ENCODE assay signal across 7 cellular contexts in genomic region chr3:152202976-152203626, GRCh38.
DNase-seq lines count a peak whose midpoint lies in the region; ATAC-seq lines count a peak whose summit lies in the region.

No MANE protein-coding gene starts in this region.

- peak overlapping the region; percentile 99 for H3K27ac Mint-ChIP-seq in central memory CD8-positive, alpha-beta T cell (ENCODE audit: low read depth)

- intact Hi-C loops in sciatic nerve (cut with DNase I), result no loop called here

- H3K27me3 Mint-ChIP-seq in central memory CD8-positive, alpha-beta T cell, result no peaks in the 10 kb centered on the region

- peak; percentile 25 for ATAC-seq in GM19351 (IDR thresholded peaks at IDR 0.05; ENCODE audit: unreplicated experiment)
- ATAC-seq in central memory CD8-positive, alpha-beta T cell (replicated peaks; ENCODE audit: extremely low read depth, poor library complexity, severe bottlenecking), result no peak
- peak; percentile 54 for ATAC-seq in sciatic nerve
- ATAC-seq in HG02763 (IDR thresholded peaks at IDR 0.05; ENCODE audit: unreplicated experiment), result no peak
- ATAC-seq in GM18519 (IDR thresholded peaks at IDR 0.05; ENCODE audit: low FRiP score, unreplicated experiment), result no peak

- H3K4me1 Mint-ChIP-seq in central memory CD8-positive, alpha-beta T cell, result peaks cover 65% of the 10 kb centered on the region

- H3K4me3 Mint-ChIP-seq in central memory CD8-positive, alpha-beta T cell, result peak overlapping the region; percentile 79

- H3K36me3 Mint-ChIP-seq in central memory CD8-positive, alpha-beta T cell (ENCODE audit: insufficient read depth), result peaks cover 5% of the 10 kb centered on the region

- peak; percentile 8 for DNase-seq in HuH-7 (ENCODE audit: low spot score)
- DNase-seq in central memory CD8-positive, alpha-beta T cell (ENCODE audit: low spot score in 2 of 2), result no peak
- DNase-seq in sciatic nerve (ENCODE audit: low spot score), result no peak
- no peak for DNase-seq in hepatic stellate cell (ENCODE audit: low spot score)

- H3K9me3 Mint-ChIP-seq in central memory CD8-positive, alpha-beta T cell, result no peaks in the 10 kb centered on the region

Comparison
In these comparisons a context has a peak if more than half of its experiments do, and no peak if none do; other contexts are left out.
1. ATAC-seq: peak in GM19351 (single experiment) and sciatic nerve (single experiment); none in central memory CD8-positive, alpha-beta T cell (single experiment), HG02763 (single experiment) and GM18519 (single experiment).